14 cellular contexts compared by ENCODE assay signal in genomic region chr22:39684702-39685281, GRCh38.
DNase-seq lines count a peak whose midpoint lies in the region; ATAC-seq and TF ChIP-seq lines count a peak whose summit lies in the region.
"Had no signal": no experiment of that assay in that cellular context is flagged by ENCODE, and none has a peak within 500 bp of the region (broad histone marks: within the 10 kb centered on the region; RNA-seq: fewer than 3 reads in every experiment).

No MANE protein-coding gene starts in this region.

- CTCF ChIA-PET in activated CD8-positive, alpha-beta T cell treated with anti-CD3 and anti-CD28 coated beads, Interleukin-2, amount 10 ng/mL, durations not matched to agents 7 days and 5 days (lab: Charles Lee): no interaction called here

- H2AK5ac ChIP-seq in H9 (ENCODE audit: insufficient read length, low read length): no peak overlapping the region

- H3K36me3 Mint-ChIP-seq in H9 (ENCODE audit: insufficient read depth in 1 of 3, low read depth in 3 of 3): peaks cover 0 to 8% (median 6%) of the 10 kb centered on the region in 3 experiments; a peak in 3 of 7 replicates
- no peaks in the 10 kb centered on the region for H3K36me3 Mint-ChIP-seq in activated CD8-positive, alpha-beta T cell treated with anti-CD3 and anti-CD28 coated beads, Interleukin-2, amount 10 ng/mL, durations not matched to agents 7 days and 5 days (ENCODE audit: low read depth)
- peaks cover 0 to 25% (median 6%) of the 10 kb centered on the region in 3 donors for H3K36me3 Mint-ChIP-seq in naive thymus-derived CD8-positive, alpha-beta T cell

- H3K18ac ChIP-seq in H9 (ENCODE audit: insufficient read length, low read depth, low read length): no peak overlapping the region

- peaks cover 14% of the 10 kb centered on the region for H3K27me3 ChIP-seq in GM23248 (replicated peaks; ENCODE audit: insufficient read depth)
- no peaks in the 10 kb centered on the region for H3K27me3 ChIP-seq in H9 (ENCODE audit: insufficient read depth, low read length)

- H3K4me2 ChIP-seq in GM23248 (ENCODE audit: unreplicated experiment) (no peak overlapping the region), H9 (ENCODE audit: insufficient read depth, insufficient read length, low read length) (no peak overlapping the region)

- no peak overlapping the region for H3K4ac ChIP-seq in H9 (ENCODE audit: low read depth, low read length)

- in situ Hi-C loops in GM23248 (cut with MboI): no loop called here

- H3K14ac ChIP-seq in H9 (ENCODE audit: insufficient read depth, low read length): no peak overlapping the region

- H3K9me3 ChIP-seq in GM23248 (ENCODE audit: low read depth) (no peaks in the 10 kb centered on the region), H9 (ENCODE audit: control insufficient read depth, low read depth, low read length) (no peaks in the 10 kb centered on the region)
- H3K9me3 ChIP-seq: Caco-2 had no signal

- H2AFZ ChIP-seq in GM23248: no peak overlapping the region
- no peak overlapping the region for H2AFZ ChIP-seq in H9 (ENCODE audit: low read length)

- peaks cover 0 to 9% of the 10 kb centered on the region in 2 experiments; a peak in 3 of 4 replicates for H3K4me1 Mint-ChIP-seq in H9
- H3K4me1 Mint-ChIP-seq in activated CD8-positive, alpha-beta T cell treated with anti-CD3 and anti-CD28 coated beads, Interleukin-2, amount 10 ng/mL, durations not matched to agents 7 days and 5 days (ENCODE audit: low read depth): no peaks in the 10 kb centered on the region
- peaks cover 0 to 6% (median 5%) of the 10 kb centered on the region in 4 donors for H3K4me1 Mint-ChIP-seq in naive thymus-derived CD8-positive, alpha-beta T cell

- H3K27me3 Mint-ChIP-seq in H9 (ENCODE audit: low read depth): peaks cover 1% of the 10 kb centered on the region
- H3K27me3 Mint-ChIP-seq in activated CD8-positive, alpha-beta T cell treated with anti-CD3 and anti-CD28 coated beads, Interleukin-2, amount 10 ng/mL, durations not matched to agents 7 days and 5 days (ENCODE audit: low read depth): peaks cover 28% of the 10 kb centered on the region
- H3K27me3 Mint-ChIP-seq in naive thymus-derived CD8-positive, alpha-beta T cell: peaks cover 9 to 50% (median 26%) of the 10 kb centered on the region in 5 donors

- peak overlapping the region in 2 of 3 experiments; percentile 77 to 90; a peak in 3 of 7 replicates for H3K27ac Mint-ChIP-seq in H9
- peak overlapping the region; percentile 46 for H3K27ac Mint-ChIP-seq in activated CD8-positive, alpha-beta T cell treated with anti-CD3 and anti-CD28 coated beads, Interleukin-2, amount 10 ng/mL, durations not matched to agents 7 days and 5 days
- H3K27ac Mint-ChIP-seq in naive thymus-derived CD8-positive, alpha-beta T cell: no peak overlapping the region
- H3K27ac Mint-ChIP-seq: CD4-positive, CD25-positive, alpha-beta regulatory T cell had no signal

- no peaks in the 10 kb centered on the region for H3F3A ChIP-seq in GM23248 (ENCODE audit: insufficient read depth)

- H3K79me2 ChIP-seq in GM23248 (ENCODE audit: insufficient read depth) (no peaks in the 10 kb centered on the region), H9 (ENCODE audit: insufficient read depth, low read length) (no peaks in the 10 kb centered on the region)

- H2BK5ac ChIP-seq in H9 (ENCODE audit: insufficient read length, low read length): no peak overlapping the region

- H3K79me1 ChIP-seq in H9 (ENCODE audit: insufficient read depth, low read depth, low read length, poor library complexity, severe bottlenecking): no peaks in the 10 kb centered on the region

- H4K5ac ChIP-seq in H9 (ENCODE audit: insufficient read length, low read depth, low read length): no peak overlapping the region

- no peak for TF ChIP-seq CTCF in H9 (conservative IDR thresholded peaks at IDR 0.05)

- H3K9me2 ChIP-seq in GM23248 (ENCODE audit: insufficient read depth): no peaks in the 10 kb centered on the region

- no peak overlapping the region for H3K4me3 Mint-ChIP-seq in H9
- no peak overlapping the region for H3K4me3 Mint-ChIP-seq in activated CD8-positive, alpha-beta T cell treated with anti-CD3 and anti-CD28 coated beads, Interleukin-2, amount 10 ng/mL, durations not matched to agents 7 days and 5 days
- H3K4me3 Mint-ChIP-seq in naive thymus-derived CD8-positive, alpha-beta T cell: peak overlapping the region in 6 of 10 donors; percentile 22 to 74 (median 51)

- H3K23me2 ChIP-seq in H9 (ENCODE audit: insufficient read length, low read depth, low read length, poor library complexity, severe bottlenecking): peaks cover 4% of the 10 kb centered on the region

- no peak overlapping the region for H2BK20ac ChIP-seq in H9 (ENCODE audit: low read depth, low read length, poor library complexity, severe bottlenecking)

- no peak for ATAC-seq in activated CD8-positive, alpha-beta T cell treated with anti-CD3 and anti-CD28 coated beads, Interleukin-2, amount 10 ng/mL, durations not matched to agents 7 days and 5 days
- no peak for ATAC-seq in naive thymus-derived CD8-positive, alpha-beta T cell
- no peak for ATAC-seq in HG02970 (IDR thresholded peaks at IDR 0.05; ENCODE audit: low FRiP score, unreplicated experiment)
- ATAC-seq: K562 had no signal

- no peak overlapping the region for H3K27ac ChIP-seq in GM23248
- H3K27ac ChIP-seq in H9 (ENCODE audit: insufficient read length, low read depth, low read length): no peak overlapping the region

- no peaks in the 10 kb centered on the region; a peak in 1 of 5 replicates for H3K9me3 Mint-ChIP-seq in H9
- H3K9me3 Mint-ChIP-seq in activated CD8-positive, alpha-beta T cell treated with anti-CD3 and anti-CD28 coated beads, Interleukin-2, amount 10 ng/mL, durations not matched to agents 7 days and 5 days (ENCODE audit: insufficient read depth): no peaks in the 10 kb centered on the region
- no peaks in the 10 kb centered on the region for H3K9me3 Mint-ChIP-seq in naive thymus-derived CD8-positive, alpha-beta T cell

- peak; percentile 46 for DNase-seq in GM23248
- no peak for DNase-seq in H9
- no peak for DNase-seq in activated CD8-positive, alpha-beta T cell treated with anti-CD3 and anti-CD28 coated beads, Interleukin-2, amount 10 ng/mL, durations not matched to agents 7 days and 5 days
- DNase-seq in naive thymus-derived CD8-positive, alpha-beta T cell: no peak
- no peak for DNase-seq in stimulated activated CD4-positive, alpha-beta T cell treated with anti-CD3 and anti-CD28 coated beads, Interleukin-4, amount 100 ng/mL, for 4 hours
- DNase-seq in stimulated activated CD4-positive, alpha-beta T cell treated with anti-CD3 and anti-CD28 coated beads, Interleukin-1b, Interleukin-23, amount 100 ng/mL, for 48 hours: no peak
- DNase-seq: Caco-2; CD4-positive, CD25-positive, alpha-beta regulatory T cell; NCI-H1417; NCI-H2029; NCI-H2171 treated with DMSO at 0.1 percent for 48 hours; NCI-H748 treated with DMSO at 0.1 percent for 48 hours had no signal

- H4K20me1 ChIP-seq in GM23248 (ENCODE audit: insufficient read depth): no peaks in the 10 kb centered on the region
- H4K20me1 ChIP-seq in H9 (ENCODE audit: control insufficient read depth, insufficient read depth, insufficient read length): no peaks in the 10 kb centered on the region

- H3K4me1 ChIP-seq in GM23248 (ENCODE audit: insufficient read depth): no peaks in the 10 kb centered on the region
- no peaks in the 10 kb centered on the region for H3K4me1 ChIP-seq in H9 (ENCODE audit: insufficient read depth, low read length)
- H3K4me1 ChIP-seq: Caco-2 had no signal

- H3K36me3 ChIP-seq in GM23248 (ENCODE audit: low read depth): no peaks in the 10 kb centered on the region

- 6 to 20% methylated on average over 5 to 12 of the region's 12 CpGs for WGBS in GM23248 (ENCODE audit: low coverage in 1 of 2, low lambda C conversion rate in 2 of 2, missing lambda C conversion rate in 2 of 2), 2 experiments
- no CpG with 5 or more reads among the region's 12 CpGs for WGBS in H9 (ENCODE audit: extremely low coverage, insufficient read length, low lambda C conversion rate)

- H2BK15ac ChIP-seq in H9 (ENCODE audit: low read depth, low read length): no peak overlapping the region

- H2BK120ac ChIP-seq in H9 (ENCODE audit: low read depth, low read length, poor library complexity, severe bottlenecking): no peak overlapping the region

- no peak overlapping the region for H3K23ac ChIP-seq in H9 (ENCODE audit: insufficient read length, low read depth, low read length)

- POLR2A ChIA-PET in activated CD8-positive, alpha-beta T cell treated with anti-CD3 and anti-CD28 coated beads, Interleukin-2, amount 10 ng/mL, durations not matched to agents 7 days and 5 days (lab: Charles Lee): interaction anchor here (0.6 kb wide), 1 partner anchor 261 kb away, joined by 3 read pairs; no protein-coding TSS in a partner anchor
- POLR2A ChIA-PET in naive thymus-derived CD8-positive, alpha-beta T cell (lab: Charles Lee): no interaction called here

- H3K4me3 ChIP-seq in GM23248: no peak overlapping the region
- H3K4me3 ChIP-seq: K562 had no signal

- H2BK12ac ChIP-seq in H9 (ENCODE audit: insufficient read length, low read depth, low read length): no peak overlapping the region

- no peak overlapping the region for H4K91ac ChIP-seq in H9 (ENCODE audit: insufficient read length, low read depth, low read length)

- no peak overlapping the region for H3T11ph ChIP-seq in H9 (ENCODE audit: low read length)

- H4K8ac ChIP-seq in H9 (replicated peaks; ENCODE audit: insufficient read length, low read depth, low read length): no peak overlapping the region

- H3K56ac ChIP-seq in H9 (ENCODE audit: insufficient read length, low read depth, low read length): no peak overlapping the region

- H3K9ac ChIP-seq in GM23248: no peak overlapping the region
- H3K9ac ChIP-seq in H9 (ENCODE audit: extremely low read depth, insufficient read length, low read length): no peak overlapping the region

Comparison
In these comparisons a context has a peak if more than half of its experiments do, and no peak if none do; other contexts are left out.
1. H3K27ac Mint-ChIP-seq: peak in H9 (2 of 3) and activated CD8-positive, alpha-beta T cell treated with anti-CD3 and anti-CD28 coated beads, Interleukin-2, amount 10 ng/mL, durations not matched to agents 7 days and 5 days (single experiment); none in naive thymus-derived CD8-positive, alpha-beta T cell (0 of 10).
2. H3K4me3 Mint-ChIP-seq: peak in naive thymus-derived CD8-positive, alpha-beta T cell (6 of 10); none in H9 (0 of 2) and activated CD8-positive, alpha-beta T cell treated with anti-CD3 and anti-CD28 coated beads, Interleukin-2, amount 10 ng/mL, durations not matched to agents 7 days and 5 days (single experiment).